In genomic region chr12:546265-546919, GRCh38 we compare ENCODE assay signal across 14 cellular contexts.
DNase-seq lines count a peak whose midpoint lies in the region; ATAC-seq, FAIRE-seq and TF ChIP-seq lines count a peak whose summit lies in the region.
"Had no signal": no experiment of that assay in that cellular context is flagged by ENCODE, and none has a peak within 500 bp of the region (broad histone marks: within the 10 kb centered on the region; RNA-seq: fewer than 3 reads in every experiment).

No MANE protein-coding gene starts in this region.

- 63 to 64% methylated on average over 34 to 41 of the region's 41 CpGs for WGBS in GM23248 (ENCODE audit: low coverage in 1 of 2, low lambda C conversion rate in 2 of 2, missing lambda C conversion rate in 2 of 2), 2 experiments
- 40% methylated on average over 37 of the region's 41 CpGs for WGBS in GM12878 (ENCODE audit: insufficient coverage, insufficient replicate concordance, low lambda C conversion rate, missing lambda C conversion rate)
- 75 to 85% (median 80%) methylated on average over 27 to 41 of the region's 41 CpGs for WGBS in stomach, 5 donors

- in situ Hi-C loops in GM23248 (cut with MboI) (no loop called here), GM12878 (cut with MboI) (no loop called here)

- H4K20me1 ChIP-seq in GM23248 (ENCODE audit: insufficient read depth) (no peaks in the 10 kb centered on the region), GM12878 (ENCODE audit: control insufficient read depth, insufficient read depth) (no peaks in the 10 kb centered on the region), osteoblast (ENCODE audit: insufficient read depth, low read length) (no peaks in the 10 kb centered on the region)

- H3K27me3 Mint-ChIP-seq in mesothelial cell of epicardium (ENCODE audit: low read depth), result peaks cover 30% of the 10 kb centered on the region
- H3K27me3 Mint-ChIP-seq in activated T-cell treated with anti-CD3 and anti-CD28 coated beads, Interleukin-2, amount 50 U/mL, for 72 hours (ENCODE audit: low read depth), result peaks cover 21% of the 10 kb centered on the region

- DNase-seq in GM23248 (no peak), MV-4-11 (lab: John Stamatoyannopoulos, UW) (peak; percentile 9), GM12878 (ENCODE audit: low read depth, low spot score) (no peak), osteoblast (ENCODE audit: insufficient read length, low spot score, missing footprints) (peak; percentile 84), NCI-H2227 (lab: John Stamatoyannopoulos, UW; ENCODE audit: unreplicated experiment) (no peak), mesothelial cell of epicardium (ENCODE audit: low spot score in 2 of 2, unreplicated experiment in 2 of 2) (no peak), stomach (no peak)
- no peak for DNase-seq in activated T-cell treated with anti-CD3 and anti-CD28 coated beads, Interleukin-2, amount 50 U/mL, for 72 hours

- TF ChIP-seq CTCF in GM12878 (IDR thresholded peaks at IDR 0.05 in 2 of 3, conservative IDR thresholded peaks at IDR 0.05 in 1 of 3; ENCODE audit: control insufficient read depth in 2 of 3, extremely low read depth in 1 of 3, insufficient read depth in 1 of 3, low read depth in 3 of 3, low read length in 3 of 3), result no peak
- TF ChIP-seq CTCF in osteoblast (IDR thresholded peaks at IDR 0.05; ENCODE audit: extremely low read depth, low read depth, low read length), result no peak
- no peak for TF ChIP-seq CTCF in mesothelial cell of epicardium (IDR thresholded peaks at IDR 0.05; ENCODE audit: unreplicated experiment)
- no peak for TF ChIP-seq CTCF in stomach (IDR thresholded peaks at IDR 0.05)

- peak; percentile 41 for ATAC-seq in GM12878
- no peak for ATAC-seq in activated T-cell treated with anti-CD3 and anti-CD28 coated beads, Interleukin-2, amount 50 U/mL, for 72 hours (replicated peaks in 1 of 2)

- no peak overlapping the region for H3K9ac ChIP-seq in GM23248
- no peak overlapping the region for H3K9ac ChIP-seq in GM12878 (ENCODE audit: control insufficient read depth, insufficient read depth, low read length)

- no peaks in the 10 kb centered on the region for H3K36me3 Mint-ChIP-seq in mesothelial cell of epicardium
- H3K36me3 Mint-ChIP-seq in activated T-cell treated with anti-CD3 and anti-CD28 coated beads, Interleukin-2, amount 50 U/mL, for 72 hours (ENCODE audit: insufficient read depth in 2 of 2), result no peaks in the 10 kb centered on the region
- H3K36me3 Mint-ChIP-seq: IgD-negative memory B cell had no signal

- no peaks in the 10 kb centered on the region for H3K9me3 Mint-ChIP-seq in mesothelial cell of epicardium
- no peaks in the 10 kb centered on the region for H3K9me3 Mint-ChIP-seq in activated T-cell treated with anti-CD3 and anti-CD28 coated beads, Interleukin-2, amount 50 U/mL, for 72 hours
- H3K9me3 Mint-ChIP-seq: activated T-cell treated with anti-CD3 and anti-CD28 coated beads, Interleukin-2, amount 50 U/mL, for 4 hours; CD8-positive, alpha-beta memory T cell; IgD-negative memory B cell had no signal

- intact Hi-C loops in GM12878 (cut with micrococcal nuclease; ENCODE audit: unreplicated experiment) (loop anchor here (2.0 kb wide), 1 partner anchor 94 kb away; no protein-coding TSS in a partner anchor), stomach (cut with DNase I; ENCODE audit: low total_unique reads) (loop anchor here (5.0 kb wide), 1 partner anchor 104 kb away; no protein-coding TSS in a partner anchor)

- BruUV-seq in GM12878 (replicated peaks; lab: Mats Ljungman, UMichigan), result no TSS peak

- POLR2A ChIA-PET in GM12878 (lab: Charles Lee), result no interaction called here

- H3K79me2 ChIP-seq in GM23248 (ENCODE audit: insufficient read depth), result no peaks in the 10 kb centered on the region
- no peaks in the 10 kb centered on the region for H3K79me2 ChIP-seq in GM12878 (ENCODE audit: control insufficient read depth, insufficient read depth, low read length)
- no peaks in the 10 kb centered on the region for H3K79me2 ChIP-seq in osteoblast (ENCODE audit: insufficient read depth, low read length)

- H2AFZ ChIP-seq in GM23248, result peak overlapping the region; percentile 22; the same call in 1 of the 2 replicates
- H2AFZ ChIP-seq in GM12878 (ENCODE audit: control insufficient read depth, low read depth, low read length), result no peak overlapping the region
- no peak overlapping the region for H2AFZ ChIP-seq in osteoblast (ENCODE audit: low read length)

- H3K4me3 ChIP-seq in GM23248 (no peak overlapping the region), GM12878 (no peak overlapping the region), osteoblast (ENCODE audit: insufficient read depth, low read length) (no peak overlapping the region), stomach (peak overlapping the region in 1 of 4 donors; percentile 14)

- no peaks in the 10 kb centered on the region for H3K9me2 ChIP-seq in GM23248 (ENCODE audit: insufficient read depth)

- H3K4me2 ChIP-seq in GM23248 (ENCODE audit: unreplicated experiment), result peak overlapping the region; percentile 65
- no peak overlapping the region for H3K4me2 ChIP-seq in GM12878 (ENCODE audit: control insufficient read depth, insufficient read depth)
- H3K4me2 ChIP-seq in osteoblast (ENCODE audit: insufficient read depth, low read length), result no peak overlapping the region

- no peak overlapping the region for H3K27ac Mint-ChIP-seq in mesothelial cell of epicardium
- H3K27ac Mint-ChIP-seq in activated T-cell treated with anti-CD3 and anti-CD28 coated beads, Interleukin-2, amount 50 U/mL, for 72 hours, result no peak overlapping the region

- no peak overlapping the region for H3K27ac ChIP-seq in GM23248
- no peak overlapping the region for H3K27ac ChIP-seq in GM12878 (ENCODE audit: control insufficient read depth, insufficient read depth)
- no peak overlapping the region for H3K27ac ChIP-seq in osteoblast (ENCODE audit: low read depth, low read length)
- no peak overlapping the region for H3K27ac ChIP-seq in stomach

- H3K4me1 ChIP-seq in GM23248 (ENCODE audit: insufficient read depth) (peaks cover 5% of the 10 kb centered on the region; the same call in 1 of the 2 replicates), GM12878 (ENCODE audit: control insufficient read depth, insufficient read depth, low read length) (no peaks in the 10 kb centered on the region), osteoblast (ENCODE audit: insufficient read depth, low read length) (no peaks in the 10 kb centered on the region), stomach (peaks cover 11 to 30% (median 21%) of the 10 kb centered on the region in 4 donors)

- peaks cover 19% of the 10 kb centered on the region for H3K27me3 ChIP-seq in GM23248 (replicated peaks; ENCODE audit: insufficient read depth)
- H3K27me3 ChIP-seq in GM12878 (replicated peaks in 1 of 2; ENCODE audit: control insufficient read depth in 2 of 2, insufficient read depth in 2 of 2, low read length in 1 of 2), result no peaks in the 10 kb centered on the region; a peak in 3 of 4 replicates
- H3K27me3 ChIP-seq in osteoblast (ENCODE audit: insufficient read depth, low read length), result peaks cover 14% of the 10 kb centered on the region
- H3K27me3 ChIP-seq in stomach, result peaks cover 0 to 44% (median 7%) of the 10 kb centered on the region in 3 donors

- FAIRE-seq in GM12878 (lab: Jason Lieb, UNC), result no peak
- FAIRE-seq: bronchial epithelial cell, endometrium, H54 had no signal

- H3K36me3 ChIP-seq in GM23248 (ENCODE audit: low read depth), result no peaks in the 10 kb centered on the region
- no peaks in the 10 kb centered on the region for H3K36me3 ChIP-seq in GM12878 (ENCODE audit: control insufficient read depth in 2 of 2, insufficient read depth in 2 of 2, low read length in 1 of 2)
- H3K36me3 ChIP-seq in osteoblast (ENCODE audit: insufficient read depth, low read length), result no peaks in the 10 kb centered on the region
- H3K36me3 ChIP-seq in stomach, result peaks cover 7 to 54% (median 37%) of the 10 kb centered on the region in 4 donors

- no peak for TF ChIP-seq EP300 in GM12878 (IDR thresholded peaks at IDR 0.05; ENCODE audit: borderline replicate concordance in 1 of 2, control insufficient read depth in 1 of 2, low read depth in 2 of 2, low read length in 2 of 2)
- TF ChIP-seq EP300 in stomach (IDR thresholded peaks at IDR 0.05), result no peak

- no peaks in the 10 kb centered on the region for H3K9me3 ChIP-seq in GM23248 (ENCODE audit: low read depth)
- H3K9me3 ChIP-seq in GM12878 (replicated peaks; ENCODE audit: control insufficient read depth, insufficient read depth, low read length), result no peaks in the 10 kb centered on the region
- H3K9me3 ChIP-seq in osteoblast (ENCODE audit: low read depth, low read length), result no peaks in the 10 kb centered on the region
- no peaks in the 10 kb centered on the region for H3K9me3 ChIP-seq in stomach

- SMC1A ChIA-PET in GM12878 (lab: Charles Lee; ENCODE audit: uncharacterized antibody, unreplicated experiment), result interaction anchor here (0.6 to 2.6 kb wide), 3 partner anchors 85 to 105 kb away, joined by 3 to 9 read pairs (median 6); no protein-coding TSS in a partner anchor

- TF ChIP-seq POLR2A in GM12878 (IDR thresholded peaks at IDR 0.05; ENCODE audit: low read depth, low read length) (no peak), stomach (IDR thresholded peaks at IDR 0.05) (no peak)

- no peak overlapping the region for H3K4me3 Mint-ChIP-seq in mesothelial cell of epicardium
- H3K4me3 Mint-ChIP-seq in activated T-cell treated with anti-CD3 and anti-CD28 coated beads, Interleukin-2, amount 50 U/mL, for 72 hours, result no peak overlapping the region
- H3K4me3 Mint-ChIP-seq: activated T-cell treated with anti-CD3 and anti-CD28 coated beads, Interleukin-2, amount 50 U/mL, for 4 hours; CD8-positive, alpha-beta memory T cell had no signal

- CTCF ChIA-PET in GM12878 (lab: Yijun Ruan, JAX), result interaction anchor here (0.5 to 3.0 kb wide), 10 partner anchors 8 to 572 kb away, joined by 3 to 45 read pairs (median 6); no protein-coding TSS in a partner anchor

- RAD21 ChIA-PET in GM12878 (lab: Charles Lee; ENCODE audit: unreplicated experiment), result interaction anchor here (1.5 kb wide), 1 partner anchor 93 kb away, joined by 3 read pairs; no protein-coding TSS in a partner anchor

- H3F3A ChIP-seq in GM23248 (ENCODE audit: insufficient read depth), result no peaks in the 10 kb centered on the region

- peaks cover 11% of the 10 kb centered on the region for H3K4me1 Mint-ChIP-seq in mesothelial cell of epicardium
- peaks cover 13% of the 10 kb centered on the region for H3K4me1 Mint-ChIP-seq in activated T-cell treated with anti-CD3 and anti-CD28 coated beads, Interleukin-2, amount 50 U/mL, for 72 hours (ENCODE audit: low read depth)

- no peak for TF ChIP-seq RAD21 in GM12878 (IDR thresholded peaks at IDR 0.05; ENCODE audit: insufficient read depth, low read depth, low read length)

TF ChIP-seq in GM12878, 131 proteins besides CTCF, POLR2A, EP300 and RAD21 (continues in another document):
- TF ChIP-seq E2F4 (IDR thresholded peaks at IDR 0.05; ENCODE audit: low read depth, low read length), result no peak

Comparison
In these comparisons a context has a peak if more than half of its experiments do, and no peak if none do; other contexts are left out.
1. DNase-seq: peak in MV-4-11 (single experiment) and osteoblast (single experiment); none in GM23248 (single experiment), GM12878 (single experiment), NCI-H2227 (single experiment), mesothelial cell of epicardium (0 of 2), stomach (single experiment) and activated T-cell treated with anti-CD3 and anti-CD28 coated beads, Interleukin-2, amount 50 U/mL, for 72 hours (0 of 2).